Comparison of ENCODE assay signal across 8 cellular contexts in genomic region chr1:1833916-1834325, GRCh38.
DNase-seq lines count a peak whose midpoint lies in the region; ATAC-seq and TF ChIP-seq lines count a peak whose summit lies in the region.

No MANE protein-coding gene starts in this region.

- H3K4me3 Mint-ChIP-seq in nephron, result no peak overlapping the region

- peak overlapping the region in 2 of 3 experiments; percentile 20 to 56 for H3K27ac Mint-ChIP-seq in nephron

- no peaks in the 10 kb centered on the region for H3K27me3 Mint-ChIP-seq in nephron (ENCODE audit: low read depth)

- peak; percentile 58 for ATAC-seq in GM18502 (IDR thresholded peaks at IDR 0.05; ENCODE audit: poor library complexity, unreplicated experiment)
- ATAC-seq in HG03097 (IDR thresholded peaks at IDR 0.05; ENCODE audit: low FRiP score, unreplicated experiment), result peak; percentile 58
- no peak for ATAC-seq in HG03175 (IDR thresholded peaks at IDR 0.05; ENCODE audit: unreplicated experiment)
- no peak for ATAC-seq in HG02678 (IDR thresholded peaks at IDR 0.05; ENCODE audit: unreplicated experiment)

- peaks cover 70% of the 10 kb centered on the region for H3K36me3 Mint-ChIP-seq in nephron (ENCODE audit: low read depth)

- H3K4me1 Mint-ChIP-seq in nephron, result peaks cover 17% of the 10 kb centered on the region

- no peaks in the 10 kb centered on the region for H3K9me3 Mint-ChIP-seq in nephron

- no peak for TF ChIP-seq CTCF in nephron (IDR thresholded peaks at IDR 0.05; ENCODE audit: unreplicated experiment in 3 of 3)

- DNase-seq in brain pericyte (ENCODE audit: low read depth, low spot score), result peak; percentile 21
- DNase-seq in DMS153 treated with DMSO at 0.1 percent for 48 hours (lab: John Stamatoyannopoulos, UW; ENCODE audit: unreplicated experiment), result no peak
- DNase-seq in GOT3 (lab: John Stamatoyannopoulos, UW), result no peak

Comparison
In these comparisons a context has a peak if more than half of its experiments do, and no peak if none do; other contexts are left out.
1. ATAC-seq: peak in GM18502 (single experiment) and HG03097 (single experiment); none in HG03175 (single experiment) and HG02678 (single experiment).